ENCODE assay signal across 38 cellular contexts in genomic region chr15:27101982-27102381, GRCh38.
"Had no signal": no experiment of that assay in that cellular context is flagged by ENCODE, and none has a peak within 500 bp of the region (broad histone marks: within the 10 kb centered on the region; RNA-seq: fewer than 3 reads in every experiment).

No MANE protein-coding gene starts in this region.

- DNase-seq: activated effector memory CD4-positive, alpha-beta T cell treated with anti-CD3 and anti-CD28 coated beads, Interleukin-2, amount 50 U/mL, for 16 hours; activated effector memory CD4-positive, alpha-beta T cell treated with Interleukin-2 at 50 U/mL for 16 hours; activated gamma-delta T cell; activated gamma-delta T cell treated with Interleukin-2 at 50 U/mL for 16 hours; activated naive CD4-positive, alpha-beta T cell; activated naive CD4-positive, alpha-beta T cell treated with anti-CD3 and anti-CD28 coated beads for 36 hours; activated naive CD4-positive, alpha-beta T cell treated with anti-CD3 and anti-CD28 coated beads, Interleukin-2, amount 10 ng/mL, durations not matched to agents 7 days and 5 days; activated naive CD4-positive, alpha-beta T cell treated with anti-CD3 and anti-CD28 coated beads, Interleukin-2, amount 50 U/mL, for 16 hours; activated naive CD4-positive, alpha-beta T cell treated with Interleukin-2 at 50 U/mL for 16 hours; activated naive CD8-positive, alpha-beta T cell treated with anti-CD3 and anti-CD28 coated beads for 36 hours; activated naive CD8-positive, alpha-beta T cell treated with anti-CD3 and anti-CD28 coated beads, Interleukin-2, amount 10 ng/mL, durations not matched to agents 7 days and 5 days; activated naive CD8-positive, alpha-beta T cell treated with anti-CD3 and anti-CD28 coated beads, Interleukin-2, amount 50 U/mL, for 24 hours; activated T-cell treated with anti-CD3 and anti-CD28 coated beads, Interleukin-2, amount 50 U/mL, for 4 hours; activated T-cell treated with anti-CD3 and anti-CD28 coated beads, Interleukin-2, amount 50 U/mL, for 48 hours; activated T-cell treated with anti-CD3 and anti-CD28 coated beads, Interleukin-2, amount 50 U/mL, for 72 hours; adrenal gland; amniotic stem cell; amygdala; anterior cingulate cortex; aorta; body of pancreas; brain microvascular endothelial cell; caudate nucleus; central memory CD4-positive, alpha-beta T cell; cerebellar nuclear complex had no signal

- H3K4me3 Mint-ChIP-seq: activated naive CD4-positive, alpha-beta T cell treated with anti-CD3 and anti-CD28 coated beads for 36 hours; activated naive CD4-positive, alpha-beta T cell treated with anti-CD3 and anti-CD28 coated beads, Interleukin-2, amount 10 ng/mL, durations not matched to agents 7 days and 5 days; activated naive CD4-positive, alpha-beta T cell treated with anti-CD3 and anti-CD28 coated beads, Interleukin-2, amount 50 U/mL, for 24 hours; activated naive CD8-positive, alpha-beta T cell; activated naive CD8-positive, alpha-beta T cell treated with anti-CD3 and anti-CD28 coated beads for 36 hours; activated naive CD8-positive, alpha-beta T cell treated with anti-CD3 and anti-CD28 coated beads, Interleukin-2, amount 10 ng/mL, durations not matched to agents 7 days and 5 days; activated naive CD8-positive, alpha-beta T cell treated with anti-CD3 and anti-CD28 coated beads, Interleukin-2, amount 50 U/mL, for 24 hours; activated T-cell treated with anti-CD3 and anti-CD28 coated beads, Interleukin-2, amount 50 U/mL, for 4 hours; activated T-cell treated with anti-CD3 and anti-CD28 coated beads, Interleukin-2, amount 50 U/mL, for 72 hours; activated T-helper 1 cell treated with anti-CD3 and anti-CD28 coated beads, Interleukin-12 subunit alpha, Interleukin-12 subunit beta, Interleukin-2, Interleukin-4 antibody, amounts not matched to agents 30 ng/mL and 10 ng/mL and 1 ng/mL, durations not matched to agents 14 hours and 24 hours and 36 hours; activated T-helper 17 cell treated with anti-CD3 and anti-CD28 coated beads, Interleukin-2, amount 50 U/mL, for 72 hours; brain; central memory CD8-positive, alpha-beta T cell had no signal

- H3K9me3 ChIP-seq: adrenal gland, ascending aorta, body of pancreas, breast epithelium had no signal

- ATAC-seq: activated naive CD8-positive, alpha-beta T cell treated with anti-CD3 and anti-CD28 coated beads, Interleukin-2, amount 50 U/mL, for 24 hours; activated T-cell treated with anti-CD3 and anti-CD28 coated beads, Interleukin-2, amount 50 U/mL, for 4 hours; activated T-helper 17 cell treated with anti-CD3 and anti-CD28 coated beads, Interleukin-2, amount 50 U/mL, for 72 hours; body of pancreas had no signal

- H3K27ac ChIP-seq: adrenal gland, ascending aorta, body of pancreas, brain microvascular endothelial cell, breast epithelium, cardiac muscle cell had no signal

- H3K27me3 Mint-ChIP-seq: activated naive CD4-positive, alpha-beta T cell treated with anti-CD3 and anti-CD28 coated beads, Interleukin-2, amount 10 ng/mL, durations not matched to agents 7 days and 5 days; activated naive CD4-positive, alpha-beta T cell treated with anti-CD3 and anti-CD28 coated beads, Interleukin-2, amount 50 U/mL, for 24 hours; activated naive CD8-positive, alpha-beta T cell; activated naive CD8-positive, alpha-beta T cell treated with anti-CD3 and anti-CD28 coated beads for 36 hours; activated naive CD8-positive, alpha-beta T cell treated with anti-CD3 and anti-CD28 coated beads, Interleukin-2, amount 10 ng/mL, durations not matched to agents 7 days and 5 days; activated naive CD8-positive, alpha-beta T cell treated with anti-CD3 and anti-CD28 coated beads, Interleukin-2, amount 50 U/mL, for 24 hours; central memory CD8-positive, alpha-beta T cell had no signal

- H3K9me3 Mint-ChIP-seq: activated naive CD4-positive, alpha-beta T cell treated with anti-CD3 and anti-CD28 coated beads, Interleukin-2, amount 50 U/mL, for 24 hours; brain had no signal

- FAIRE-seq: astrocyte, bronchial epithelial cell had no signal

- H3K4me1 Mint-ChIP-seq: activated naive CD4-positive, alpha-beta T cell treated with anti-CD3 and anti-CD28 coated beads, Interleukin-2, amount 10 ng/mL, durations not matched to agents 7 days and 5 days; activated naive CD4-positive, alpha-beta T cell treated with anti-CD3 and anti-CD28 coated beads, Interleukin-2, amount 50 U/mL, for 24 hours; activated naive CD8-positive, alpha-beta T cell treated with anti-CD3 and anti-CD28 coated beads for 36 hours; activated naive CD8-positive, alpha-beta T cell treated with anti-CD3 and anti-CD28 coated beads, Interleukin-2, amount 10 ng/mL, durations not matched to agents 7 days and 5 days; activated naive CD8-positive, alpha-beta T cell treated with anti-CD3 and anti-CD28 coated beads, Interleukin-2, amount 50 U/mL, for 24 hours; activated T-helper 17 cell treated with anti-CD3 and anti-CD28 coated beads, Interleukin-2, amount 50 U/mL, for 72 hours; central memory CD8-positive, alpha-beta T cell had no signal

- H3K4me3 ChIP-seq: adrenal gland, ascending aorta, body of pancreas, breast epithelium, cardiac muscle cell had no signal

- H3K36me3 Mint-ChIP-seq: activated naive CD4-positive, alpha-beta T cell treated with anti-CD3 and anti-CD28 coated beads, Interleukin-2, amount 10 ng/mL, durations not matched to agents 7 days and 5 days; activated naive CD4-positive, alpha-beta T cell treated with anti-CD3 and anti-CD28 coated beads, Interleukin-2, amount 50 U/mL, for 24 hours; activated naive CD4-positive, alpha-beta T cell treated with anti-CD3 and anti-CD28 coated beads, Interleukin-2, amount 50 U/mL, for 72 hours; activated naive CD8-positive, alpha-beta T cell; activated naive CD8-positive, alpha-beta T cell treated with anti-CD3 and anti-CD28 coated beads for 36 hours; activated naive CD8-positive, alpha-beta T cell treated with anti-CD3 and anti-CD28 coated beads, Interleukin-2, amount 10 ng/mL, durations not matched to agents 7 days and 5 days; brain had no signal

- H3K4me1 ChIP-seq: adrenal gland, ascending aorta, body of pancreas, breast epithelium had no signal

- H3K27me3 ChIP-seq: adrenal gland, ascending aorta, body of pancreas, brain microvascular endothelial cell, breast epithelium, cardiac muscle cell had no signal

- H3K36me3 ChIP-seq: adrenal gland, ascending aorta, brain microvascular endothelial cell, breast epithelium, cardiac muscle cell had no signal

- H3K27ac Mint-ChIP-seq: activated naive CD4-positive, alpha-beta T cell treated with anti-CD3 and anti-CD28 coated beads for 36 hours; activated naive CD4-positive, alpha-beta T cell treated with anti-CD3 and anti-CD28 coated beads, Interleukin-2, amount 10 ng/mL, durations not matched to agents 7 days and 5 days; activated naive CD4-positive, alpha-beta T cell treated with anti-CD3 and anti-CD28 coated beads, Interleukin-2, amount 50 U/mL, for 24 hours; activated naive CD4-positive, alpha-beta T cell treated with anti-CD3 and anti-CD28 coated beads, Interleukin-2, amount 50 U/mL, for 72 hours; activated naive CD8-positive, alpha-beta T cell; activated naive CD8-positive, alpha-beta T cell treated with anti-CD3 and anti-CD28 coated beads for 36 hours; activated naive CD8-positive, alpha-beta T cell treated with anti-CD3 and anti-CD28 coated beads, Interleukin-2, amount 10 ng/mL, durations not matched to agents 7 days and 5 days; activated naive CD8-positive, alpha-beta T cell treated with anti-CD3 and anti-CD28 coated beads, Interleukin-2, amount 50 U/mL, for 24 hours; activated T-cell treated with anti-CD3 and anti-CD28 coated beads, Interleukin-2, amount 50 U/mL, for 72 hours; activated T-helper 1 cell treated with anti-CD3 and anti-CD28 coated beads, Interleukin-12 subunit alpha, Interleukin-12 subunit beta, Interleukin-2, Interleukin-4 antibody, amounts not matched to agents 30 ng/mL and 10 ng/mL and 1 ng/mL, durations not matched to agents 14 hours and 24 hours and 36 hours; activated T-helper 17 cell treated with anti-CD3 and anti-CD28 coated beads, Interleukin-2, amount 50 U/mL, for 72 hours; activated T-helper 2 cell treated with anti-CD3 and anti-CD28 coated beads, Interferon-gamma antibody, Interleukin-2, Interleukin-4, amounts not matched to agents 10 μg/mL and 5 μg/mL and 100 μg/mL, durations not matched to agents 14 hours and 24 hours and 36 hours; brain had no signal
